ENCODE assay signal across 9 cellular contexts in genomic region chr7:69695998-69696657, GRCh38.
DNase-seq lines count a peak whose midpoint lies in the region; ATAC-seq and TF ChIP-seq lines count a peak whose summit lies in the region.
"Had no signal": no experiment of that assay in that cellular context is flagged by ENCODE, and none has a peak within 500 bp of the region (broad histone marks: within the 10 kb centered on the region; RNA-seq: fewer than 3 reads in every experiment).

No MANE protein-coding gene starts in this region.

- peak overlapping the region; percentile 23 for H3K9ac ChIP-seq in SU-DHL-6 (ENCODE audit: low read length)

- peaks cover 56% of the 10 kb centered on the region for H3K79me2 ChIP-seq in SU-DHL-6 (ENCODE audit: insufficient read depth, low read length)

- H3K27me3 ChIP-seq in SU-DHL-6 (ENCODE audit: low read length), result no peaks in the 10 kb centered on the region

- H3K9me2 ChIP-seq in SU-DHL-6 (replicated peaks; ENCODE audit: insufficient read depth, low read length), result no peaks in the 10 kb centered on the region

- H3K36me3 ChIP-seq in SU-DHL-6 (ENCODE audit: low read length), result no peaks in the 10 kb centered on the region

- H3K4me3 ChIP-seq in SU-DHL-6 (ENCODE audit: insufficient read depth, low read length, poor library complexity, severe bottlenecking), result peak overlapping the region; percentile 5

- H4K20me1 ChIP-seq in SU-DHL-6 (ENCODE audit: low read depth, low read length), result no peaks in the 10 kb centered on the region

- H3K27ac ChIP-seq in SU-DHL-6 (ENCODE audit: low read depth, low read length), result peak overlapping the region; percentile 94

- peak overlapping the region; percentile 82 for H3K4me2 ChIP-seq in SU-DHL-6 (ENCODE audit: low read depth, low read length, poor library complexity, severe bottlenecking)

- no peak overlapping the region for H2AFZ ChIP-seq in SU-DHL-6 (ENCODE audit: low read depth, low read length, severe bottlenecking)

- H3F3A ChIP-seq in SU-DHL-6 (ENCODE audit: insufficient read depth), result peaks cover 63% of the 10 kb centered on the region

- TF ChIP-seq CTCF in SU-DHL-6 (IDR thresholded peaks at IDR 0.05; ENCODE audit: insufficient read depth, low read length, poor library complexity, severe bottlenecking), result no peak

- H3K9me3 ChIP-seq in SU-DHL-6 (ENCODE audit: insufficient read depth, low read length), result no peaks in the 10 kb centered on the region

- DNase-seq in DMS79 (lab: John Stamatoyannopoulos, UW) (no peak), NCI-H524 (lab: John Stamatoyannopoulos, UW) (no peak), middle frontal gyrus (ENCODE audit: extremely low spot score, low spot score) (no peak)
- DNase-seq in stimulated activated CD4-positive, alpha-beta T cell treated with anti-CD3 and anti-CD28 coated beads, Interleukin-4, amount 100 ng/mL, for 1 hour, result no peak
- DNase-seq: stimulated activated CD4-positive, alpha-beta T cell treated with anti-CD3 and anti-CD28 coated beads, Interleukin-4, amount 100 ng/mL, for 24 hours had no signal

- ATAC-seq in GM18502 (IDR thresholded peaks at IDR 0.05; ENCODE audit: poor library complexity, unreplicated experiment) (peak; percentile 89), GM21367 (IDR thresholded peaks at IDR 0.05; ENCODE audit: unreplicated experiment) (peak; percentile 84), HG03135 (IDR thresholded peaks at IDR 0.05; ENCODE audit: unreplicated experiment) (peak; percentile 79)
